Comparison of ENCODE assay signal across 16 cellular contexts in the genomic region with DNA sequence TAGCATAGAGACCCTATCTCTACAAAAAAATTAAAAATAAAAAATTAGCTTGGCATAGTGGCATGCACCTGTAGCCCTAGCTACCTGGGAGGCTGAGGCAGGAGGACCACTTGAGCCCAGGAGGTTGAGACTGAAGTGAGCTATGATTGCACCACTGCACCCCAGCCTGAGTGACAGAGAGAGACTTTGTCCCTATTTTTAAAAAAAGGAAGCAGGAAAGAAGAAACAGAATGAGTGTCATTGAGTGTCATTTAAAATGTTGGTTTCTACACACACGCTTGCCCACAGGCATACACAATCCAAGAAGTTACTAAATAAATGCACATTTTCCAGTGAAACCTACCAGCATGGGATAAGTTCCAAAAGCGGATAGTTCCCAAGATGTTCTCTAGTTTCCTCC. TPM values are rescaled to one million over a fixed set of nuclear protein-coding genes. Genes with fewer than 3 reads are reported as not detected.
DNase-seq lines count a peak whose midpoint lies in the region; ATAC-seq and TF ChIP-seq lines count a peak whose summit lies in the region.
"Had no signal": no experiment of that assay in that cellular context is flagged by ENCODE, and none has a peak within 500 bp of the region (broad histone marks: within the 10 kb centered on the region; RNA-seq: fewer than 3 reads in every experiment).

No MANE protein-coding gene starts in this region.

- TF ChIP-seq POLR2A in spleen (IDR thresholded peaks at IDR 0.05) = no peak

- peaks cover 31% of the 10 kb centered on the region for H3F3A ChIP-seq in GM23248 (ENCODE audit: insufficient read depth)

- H3K27me3 Mint-ChIP-seq in stimulated activated memory B cell treated with anti-CD40 and anti-IgM and Interleukin-4, amounts not matched to agents 10 μg/mL and 1 μg/mL and 100 μg/mL, for 72 hours = no peaks in the 10 kb centered on the region
- H3K27me3 Mint-ChIP-seq: activated CD4-positive, alpha-beta T cell treated with anti-CD3 and anti-CD28 coated beads, Interleukin-2, amount 10 ng/mL, durations not matched to agents 7 days and 5 days; naive thymus-derived CD8-positive, alpha-beta T cell had no signal

- H3K79me2 ChIP-seq in GM23248 (ENCODE audit: insufficient read depth) = no peaks in the 10 kb centered on the region

- peaks cover 9% of the 10 kb centered on the region for H3K4me1 ChIP-seq in GM23248 (ENCODE audit: insufficient read depth)
- H3K4me1 ChIP-seq in NT2/D1 (ENCODE audit: insufficient read depth, insufficient read length) = peaks cover 15% of the 10 kb centered on the region
- peaks cover 10% of the 10 kb centered on the region for H3K4me1 ChIP-seq in iPS-18a (ENCODE audit: control insufficient read depth, low read depth, low read length)
- peaks cover 6 to 21% (median 11%) of the 10 kb centered on the region in 6 donors for H3K4me1 ChIP-seq in spleen

- no peaks in the 10 kb centered on the region for H3K9me3 ChIP-seq in GM23248 (ENCODE audit: low read depth)
- H3K9me3 ChIP-seq in NT2/D1 (ENCODE audit: insufficient read depth, low read length) = no peaks in the 10 kb centered on the region
- H3K9me3 ChIP-seq in iPS-18a (ENCODE audit: control insufficient read depth, low read depth, low read length) = no peaks in the 10 kb centered on the region
- no peaks in the 10 kb centered on the region for H3K9me3 ChIP-seq in spleen
- H3K9me3 ChIP-seq: HAP-1 had no signal

- H4K20me1 ChIP-seq in GM23248 (ENCODE audit: insufficient read depth) = no peaks in the 10 kb centered on the region

- no peak for DNase-seq in GM23248
- DNase-seq in NT2/D1 (ENCODE audit: low read depth, low spot score) = no peak
- no peak for DNase-seq in NCI-H446 (lab: John Stamatoyannopoulos, UW)
- no peak for DNase-seq in spleen
- DNase-seq in stimulated activated CD4-positive, alpha-beta T cell treated with anti-CD3 and anti-CD28 coated beads, Interleukin-15, amount 100 ng/mL, for 24 hours = no peak
- DNase-seq: activated CD4-positive, alpha-beta T cell treated with anti-CD3 and anti-CD28 coated beads, Interleukin-2, amount 10 ng/mL, durations not matched to agents 7 days and 5 days; naive thymus-derived CD8-positive, alpha-beta T cell; NCI-H1694 treated with DMSO at 0.1 percent for 48 hours; NCI-H526 treated with DMSO at 0.1 percent for 48 hours; RPMI8226; stimulated activated naive CD4-positive, alpha-beta T cell; T-helper 2 cell had no signal

- H3K27me3 ChIP-seq in GM23248 (replicated peaks; ENCODE audit: insufficient read depth) (no peaks in the 10 kb centered on the region), NT2/D1 (ENCODE audit: insufficient read depth, insufficient read length) (no peaks in the 10 kb centered on the region), iPS-18a (ENCODE audit: control insufficient read depth, insufficient read depth, low read length) (no peaks in the 10 kb centered on the region), spleen (replicated peaks in 1 of 7) (no peaks in the 10 kb centered on the region)

- no peak overlapping the region for H3K4me3 Mint-ChIP-seq in stimulated activated memory B cell treated with anti-CD40 and anti-IgM and Interleukin-4, amounts not matched to agents 10 μg/mL and 1 μg/mL and 100 μg/mL, for 72 hours
- H3K4me3 Mint-ChIP-seq: activated CD4-positive, alpha-beta T cell treated with anti-CD3 and anti-CD28 coated beads, Interleukin-2, amount 10 ng/mL, durations not matched to agents 7 days and 5 days; naive thymus-derived CD8-positive, alpha-beta T cell had no signal

- no peak for TF ChIP-seq CTCF in spleen (IDR thresholded peaks at IDR 0.05 in 8 of 11, conservative IDR thresholded peaks at IDR 0.05 in 3 of 11)

- H3K9me3 Mint-ChIP-seq in stimulated activated memory B cell treated with anti-CD40 and anti-IgM and Interleukin-4, amounts not matched to agents 10 μg/mL and 1 μg/mL and 100 μg/mL, for 72 hours = no peaks in the 10 kb centered on the region
- H3K9me3 Mint-ChIP-seq: activated CD4-positive, alpha-beta T cell treated with anti-CD3 and anti-CD28 coated beads, Interleukin-2, amount 10 ng/mL, durations not matched to agents 7 days and 5 days; naive thymus-derived CD8-positive, alpha-beta T cell had no signal

- H3K9ac ChIP-seq in GM23248 (peak overlapping the region; percentile 48; the same call in 1 of the 2 replicates), NT2/D1 (ENCODE audit: insufficient read length, low read depth) (peak overlapping the region; percentile 18), iPS-18a (ENCODE audit: low read length) (no peak overlapping the region)

- WGBS in GM23248 (ENCODE audit: low coverage in 1 of 2, low lambda C conversion rate in 2 of 2, missing lambda C conversion rate in 2 of 2), 2 experiments = 35 to 50% methylated on average over 2 of the region's 2 CpGs
- 60 to 68% (median 63%) methylated on average over 2 of the region's 2 CpGs for WGBS in spleen, 5 donors

- intact Hi-C loops in spleen (cut with DNase I; ENCODE audit: low total_unique reads) = loop anchor here (10.0 kb wide), 1 partner anchor 697 kb away; no protein-coding TSS in a partner anchor

- peak overlapping the region; percentile 81 for H2AFZ ChIP-seq in GM23248

- peak overlapping the region; percentile 91 for H3K4me2 ChIP-seq in GM23248 (ENCODE audit: unreplicated experiment)

- H3K36me3 ChIP-seq in GM23248 (ENCODE audit: low read depth) (no peaks in the 10 kb centered on the region), NT2/D1 (ENCODE audit: insufficient read depth, insufficient read length, low read length) (peaks cover 5% of the 10 kb centered on the region), iPS-18a (ENCODE audit: control insufficient read depth, low read depth, low read length) (no peaks in the 10 kb centered on the region), spleen (peaks cover 0 to 8% (median 2%) of the 10 kb centered on the region in 6 donors)
- H3K36me3 ChIP-seq: HAP-1 had no signal

- H3K36me3 Mint-ChIP-seq in stimulated activated memory B cell treated with anti-CD40 and anti-IgM and Interleukin-4, amounts not matched to agents 10 μg/mL and 1 μg/mL and 100 μg/mL, for 72 hours = peaks cover 6% of the 10 kb centered on the region

- peak; percentile 37 for ATAC-seq in stimulated activated memory B cell treated with anti-CD40 and anti-IgM and Interleukin-4, amounts not matched to agents 10 μg/mL and 1 μg/mL and 100 μg/mL, for 72 hours
- ATAC-seq in GM18511 (IDR thresholded peaks at IDR 0.05; ENCODE audit: unreplicated experiment) = no peak

- H3K9me2 ChIP-seq in GM23248 (ENCODE audit: insufficient read depth) = no peaks in the 10 kb centered on the region

- in situ Hi-C loops in GM23248 (cut with MboI) = loop anchor here (10.0 kb wide), 1 partner anchor 57 kb away; no protein-coding TSS in a partner anchor

- H3K4me1 Mint-ChIP-seq in stimulated activated memory B cell treated with anti-CD40 and anti-IgM and Interleukin-4, amounts not matched to agents 10 μg/mL and 1 μg/mL and 100 μg/mL, for 72 hours = no peaks in the 10 kb centered on the region

- H3K4me3 ChIP-seq in GM23248 (no peak overlapping the region; the same call in 1 of the 2 replicates), NT2/D1 (ENCODE audit: insufficient read length, low read depth) (no peak overlapping the region), iPS-18a (ENCODE audit: low read length) (peak overlapping the region; percentile 33), spleen (no peak overlapping the region)

- H3K27ac ChIP-seq in GM23248 (no peak overlapping the region), iPS-18a (ENCODE audit: low read length) (no peak overlapping the region), spleen (peak overlapping the region in 2 of 8 donors; percentile 72 to 73)

- no peak overlapping the region for H3K27ac Mint-ChIP-seq in stimulated activated memory B cell treated with anti-CD40 and anti-IgM and Interleukin-4, amounts not matched to agents 10 μg/mL and 1 μg/mL and 100 μg/mL, for 72 hours
- H3K27ac Mint-ChIP-seq: activated CD4-positive, alpha-beta T cell treated with anti-CD3 and anti-CD28 coated beads, Interleukin-2, amount 10 ng/mL, durations not matched to agents 7 days and 5 days had no signal

RNA-seq across cellular contexts. Expression of a gene that starts 17.5 kb away (rescaled TPM):
- 24.8 and 33.4 TPM in 2 replicates for total RNA-seq in GM23248 (2014; rRNA removed; shearing (Covaris generic))
- polyA plus RNA-seq in GM23248 (2016; fragmentation: Nextera tagmentation; extraction: Ambion mirVana) = 60.5 and 61.1 TPM in 2 replicates
- total RNA-seq in spleen = 10 to 100 TPM in 6 of 7 donors, 1 to 10 TPM in 1; 7.3 to 26.4 (median 22.4) TPM
- 10 to 100 TPM; 13.9 to 29.2 (median 28.6) TPM for polyA plus RNA-seq in spleen
